ENCODE assay signal across 9 cellular contexts in genomic region chr6:5132741-5133140, GRCh38. TPM values are rescaled to one million over a fixed set of nuclear protein-coding genes. Genes with fewer than 3 reads are reported as not detected.
DNase-seq lines count a peak whose midpoint lies in the region; ATAC-seq, FAIRE-seq and TF ChIP-seq lines count a peak whose summit lies in the region.
"Had no signal": no experiment of that assay in that cellular context is flagged by ENCODE, and none has a peak within 500 bp of the region (broad histone marks: within the 10 kb centered on the region; RNA-seq: fewer than 3 reads in every experiment).

No MANE protein-coding gene starts in this region.

- H4K20me1 ChIP-seq in endothelial cell of umbilical vein (replicated peaks; ENCODE audit: control insufficient read depth, extremely low read depth, insufficient read depth, low read length): no peaks in the 10 kb centered on the region

- H3K79me2 ChIP-seq in endothelial cell of umbilical vein (ENCODE audit: control insufficient read depth, insufficient read depth, low read length): no peaks in the 10 kb centered on the region

- no peaks in the 10 kb centered on the region for H3K27me3 ChIP-seq in endothelial cell of umbilical vein (ENCODE audit: control insufficient read depth in 2 of 2, insufficient read depth in 2 of 2, low read length in 2 of 2)

- no peaks in the 10 kb centered on the region for H3K9me1 ChIP-seq in endothelial cell of umbilical vein (replicated peaks; ENCODE audit: control insufficient read depth, extremely low read depth, insufficient read depth, low read length)

- BruUV-seq in endothelial cell of umbilical vein (replicated peaks; lab: Mats Ljungman, UMichigan): no TSS peak

- no peaks in the 10 kb centered on the region for H3K9me3 ChIP-seq in endothelial cell of umbilical vein (replicated peaks; ENCODE audit: control insufficient read depth, insufficient read depth, low read length)

- intact Hi-C loops in endothelial cell of umbilical vein (cut with micrococcal nuclease): loop anchor here (1.0 to 2.0 kb wide), 2 partner anchors 48 to 75 kb away; partner anchors contain the start of gene PPP1R3G

- H3K4me1 Mint-ChIP-seq in nephron progenitor cell: peaks cover 24% of the 10 kb centered on the region

- DNase-seq in AG08395 (ENCODE audit: low spot score) (peak; percentile 85), endothelial cell of umbilical vein (ENCODE audit: low read depth, low spot score) (peak; percentile 90), nephron progenitor cell (no peak), NCI-H226 (no peak), NCI-H446 treated with DMSO at 0.1 percent for 48 hours (lab: John Stamatoyannopoulos, UW) (no peak), NCI-H2196 (lab: John Stamatoyannopoulos, UW; ENCODE audit: unreplicated experiment) (no peak)
- DNase-seq: DND-41 had no signal

- H3K9me3 Mint-ChIP-seq in nephron progenitor cell: peaks cover 12% of the 10 kb centered on the region

- H3K27ac Mint-ChIP-seq in nephron progenitor cell: peak overlapping the region; percentile 66

- peak overlapping the region; percentile 73 for H3K4me2 ChIP-seq in endothelial cell of umbilical vein (ENCODE audit: insufficient read depth, low read length)

- peak; percentile 97 for FAIRE-seq in endothelial cell of umbilical vein (lab: Jason Lieb, UNC)

- H3K4me3 ChIP-seq in endothelial cell of umbilical vein (replicated peaks in 1 of 3; ENCODE audit: insufficient read depth in 1 of 3, low read depth in 1 of 3, low read length in 3 of 3): no peak overlapping the region

- H3K4me1 ChIP-seq in endothelial cell of umbilical vein (ENCODE audit: control insufficient read depth, extremely low read depth, insufficient read depth, low read length): peaks cover 15% of the 10 kb centered on the region

- CTCF ChIA-PET in endothelial cell of umbilical vein (lab: Charles Lee): interaction anchor here (0.9 to 2.6 kb wide), 13 partner anchors 11 to 819 kb away, joined by 3 to 10 read pairs (median 4); no protein-coding TSS in a partner anchor

- no peak overlapping the region for H3K4me3 Mint-ChIP-seq in nephron progenitor cell

- ATAC-seq in GM19455 (IDR thresholded peaks at IDR 0.05; ENCODE audit: unreplicated experiment) (peak; percentile 85), HG03565 (IDR thresholded peaks at IDR 0.05; ENCODE audit: unreplicated experiment) (peak; percentile 89)

- H2AFZ ChIP-seq in endothelial cell of umbilical vein (ENCODE audit: low read depth, low read length): peak overlapping the region; percentile 29

- H3K27ac ChIP-seq in endothelial cell of umbilical vein (ENCODE audit: insufficient read depth, low read depth, low read length): peak overlapping the region; percentile 61

- dilution Hi-C loops in endothelial cell of umbilical vein (cut with MboI; ENCODE audit: extremely low pct_ligation_motif_present, low sequenced_read_pairs): no loop called here

- no peak for TF ChIP-seq CTCF in endothelial cell of umbilical vein (IDR thresholded peaks at IDR 0.05; ENCODE audit: extremely low read depth in 1 of 2, insufficient read depth in 1 of 2, low read depth in 1 of 2, low read length in 2 of 2)
- no peak for TF ChIP-seq CTCF in nephron progenitor cell (IDR thresholded peaks at IDR 0.05)

- peaks cover 21% of the 10 kb centered on the region for H3K36me3 Mint-ChIP-seq in nephron progenitor cell (ENCODE audit: low read depth)

- no peak for TF ChIP-seq POLR2A in endothelial cell of umbilical vein (IDR thresholded peaks at IDR 0.05; ENCODE audit: low read depth, low read length)

- H3K36me3 ChIP-seq in endothelial cell of umbilical vein (ENCODE audit: control insufficient read depth in 2 of 2, extremely low read depth in 1 of 2, insufficient read depth in 2 of 2, low read length in 2 of 2): no peaks in the 10 kb centered on the region

- peaks cover 2% of the 10 kb centered on the region for H3K27me3 Mint-ChIP-seq in nephron progenitor cell (ENCODE audit: low read depth, poor library complexity)

- POLR2A ChIA-PET in endothelial cell of umbilical vein (lab: Charles Lee): no interaction called here

- peak overlapping the region; percentile 10 for H3K9ac ChIP-seq in endothelial cell of umbilical vein (replicated peaks; ENCODE audit: extremely low read depth, insufficient read depth, low read length)

TF ChIP-seq in endothelial cell of umbilical vein, 7 proteins besides CTCF, POLR2A, EP300 and RAD21:
- TF ChIP-seq JUN (IDR thresholded peaks at IDR 0.05; ENCODE audit: borderline replicate concordance, insufficient read depth, insufficient read length, low read depth) (no peak), EZH2 (IDR thresholded peaks at IDR 0.05; ENCODE audit: borderline replicate concordance, low read depth, low read length, severe bottlenecking) (no peak), GATA2 (IDR thresholded peaks at IDR 0.05; ENCODE audit: insufficient read depth, insufficient read length, low read depth, low read length) (no peak), FOS (IDR thresholded peaks at IDR 0.05; ENCODE audit: borderline replicate concordance, insufficient read depth, low read length) (no peak), POLR2AphosphoS5 (IDR thresholded peaks at IDR 0.05; ENCODE audit: insufficient read depth, low read depth, low read length) (no peak), MYC (IDR thresholded peaks at IDR 0.05; ENCODE audit: low read depth, low read length) (no peak)
- TF ChIP-seq, protein P1, sequence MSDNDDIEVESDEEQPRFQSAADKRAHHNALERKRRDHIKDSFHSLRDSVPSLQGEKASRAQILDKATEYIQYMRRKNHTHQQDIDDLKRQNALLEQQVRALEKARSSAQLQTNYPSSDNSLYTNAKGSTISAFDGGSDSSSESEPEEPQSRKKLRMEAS (IDR thresholded peaks at IDR 0.05; ENCODE audit: insufficient read depth, insufficient read length): no peak

RNA-seq across cellular contexts. Expression of gene PPP1R3G, which starts 47.6 kb away (rescaled TPM):
- total RNA-seq in endothelial cell of umbilical vein: 0.07 and 0.09 TPM in 2 replicates
- 0.03 and 0.04 TPM in 2 replicates for polyA plus RNA-seq in endothelial cell of umbilical vein
- polyA plus RNA-seq in endothelial cell of umbilical vein (2011; cell fraction: cytosol; rRNA removed): 0.01 and 0.04 TPM in 2 replicates
- polyA plus RNA-seq in endothelial cell of umbilical vein (2011; cell fraction: nucleus; rRNA removed): 0.04 TPM in 1 of 2 replicates, not detected in the other
- 0.04 TPM in 2 replicates for polyA plus RNA-seq in endothelial cell of umbilical vein (2012)
- polyA minus RNA-seq in endothelial cell of umbilical vein: 0.05 and 0.13 TPM in 2 replicates
- polyA minus RNA-seq in endothelial cell of umbilical vein (2011; cell fraction: cytosol; rRNA and poly(A)+ RNA removed): 0.31 TPM
- polyA minus RNA-seq in endothelial cell of umbilical vein (2011; cell fraction: nucleus; rRNA and poly(A)+ RNA removed): 0.10 TPM in 1 of 2 replicates, not detected in the other

Comparison
In these comparisons a context has a peak if more than half of its experiments do, and no peak if none do; other contexts are left out.
1. DNase-seq: peak in AG08395 (single experiment) and endothelial cell of umbilical vein (single experiment); none in nephron progenitor cell (single experiment), NCI-H226 (single experiment), NCI-H446 treated with DMSO at 0.1 percent for 48 hours (single experiment) and NCI-H2196 (single experiment).